35 cellular contexts compared by ENCODE assay signal in the genomic region with DNA sequence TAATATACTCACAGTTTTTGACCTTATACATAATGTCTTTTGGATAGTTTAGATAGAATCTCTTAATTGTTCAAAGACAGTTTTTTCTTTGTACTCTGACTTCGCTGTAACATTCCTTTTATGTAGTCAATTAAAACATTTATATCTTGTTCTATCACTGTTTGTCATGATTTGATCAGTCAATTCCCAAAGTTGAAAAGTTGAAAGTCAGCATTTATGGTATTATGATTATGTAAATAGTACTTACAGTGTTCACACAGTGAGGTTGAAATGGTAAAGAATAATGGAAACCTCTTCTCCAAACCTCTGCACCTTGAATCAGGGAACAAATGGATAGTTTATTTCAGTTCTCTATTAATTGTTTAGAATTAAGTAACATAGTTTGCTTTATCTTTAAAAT.
"Had no signal": no experiment of that assay in that cellular context is flagged by ENCODE, and none has a peak within 500 bp of the region (broad histone marks: within the 10 kb centered on the region; RNA-seq: fewer than 3 reads in every experiment).

No MANE protein-coding gene starts in this region.

- H3K4me3 Mint-ChIP-seq: activated B cell treated with CpG ODN at 0.5 μM for 24 hours; activated CD4-positive, alpha-beta memory T cell treated with anti-CD3 and anti-CD28 coated beads for 36 hours; activated CD4-positive, alpha-beta T cell treated with anti-CD3 and anti-CD28 coated beads, Interleukin-2, amount 10 ng/mL, durations not matched to agents 24 days and 14 days; activated CD8-positive, alpha-beta T cell treated with anti-CD3 and anti-CD28 coated beads for 36 hours; activated naive CD4-positive, alpha-beta T cell treated with anti-CD3 and anti-CD28 coated beads, Interleukin-2, amount 10 ng/mL, durations not matched to agents 7 days and 5 days; activated naive CD4-positive, alpha-beta T cell treated with anti-CD3 and anti-CD28 coated beads, Interleukin-2, amount 50 U/mL, for 24 hours; activated naive CD8-positive, alpha-beta T cell; activated T-cell treated with anti-CD3 and anti-CD28 coated beads, Interleukin-2, amount 50 U/mL, for 4 hours; activated T-cell treated with anti-CD3 and anti-CD28 coated beads, Interleukin-2, amount 50 U/mL, for 72 hours; activated T-helper 1 cell treated with anti-CD3 and anti-CD28 coated beads, Interleukin-12 subunit alpha, Interleukin-12 subunit beta, Interleukin-2, Interleukin-4 antibody, amounts not matched to agents 30 ng/mL and 10 ng/mL and 1 ng/mL, durations not matched to agents 14 hours and 24 hours and 36 hours; T-helper 1 cell treated with Interleukin-12 subunit alpha and Interleukin-12 subunit beta and Interleukin-4 antibody, amounts not matched to agents 30 μg/mL and 1 μg/mL, for 36 hours; T-helper 2 cell treated with Interferon-gamma antibody and Interleukin-4, amounts not matched to agents 5 μg/mL and 100 μg/mL, for 36 hours had no signal

- H3K27me3 ChIP-seq: body of pancreas, brain microvascular endothelial cell, breast epithelium had no signal

- H3K36me3 ChIP-seq: brain microvascular endothelial cell, breast epithelium had no signal

- H3K27me3 Mint-ChIP-seq: activated B cell treated with CpG ODN at 0.5 μM for 24 hours; activated CD4-positive, alpha-beta memory T cell treated with anti-CD3 and anti-CD28 coated beads for 36 hours; activated CD4-positive, alpha-beta T cell treated with anti-CD3 and anti-CD28 coated beads, Interleukin-2, amount 10 ng/mL, durations not matched to agents 24 days and 14 days; activated CD8-positive, alpha-beta T cell treated with anti-CD3 and anti-CD28 coated beads for 36 hours; activated naive CD4-positive, alpha-beta T cell treated with anti-CD3 and anti-CD28 coated beads, Interleukin-2, amount 10 ng/mL, durations not matched to agents 7 days and 5 days; activated naive CD4-positive, alpha-beta T cell treated with anti-CD3 and anti-CD28 coated beads, Interleukin-2, amount 50 U/mL, for 24 hours; activated naive CD8-positive, alpha-beta T cell had no signal

- DNase-seq: activated B cell treated with CpG ODN at 0.5 μM for 24 hours; activated CD4-positive, alpha-beta memory T cell treated with anti-CD3 and anti-CD28 coated beads for 36 hours; activated CD4-positive, alpha-beta T cell treated with anti-CD3 and anti-CD28 coated beads for 4 hours; activated CD4-positive, alpha-beta T cell treated with anti-CD3 and anti-CD28 coated beads, Interleukin-2, amount 10 ng/mL, durations not matched to agents 24 days and 14 days; activated CD4-positive, alpha-beta T cell treated with anti-CD3 and anti-CD28 coated beads, Interleukin-2, amount 50 U/mL, for 1 hour; activated CD4-positive, alpha-beta T cell treated with anti-CD3 and anti-CD28 coated beads, Interleukin-2, amount 50 U/mL, for 4 hours; activated CD4-positive, CD25-positive, alpha-beta regulatory T cell treated with anti-CD3 and anti-CD28 coated beads, Interleukin-2, amount 50 U/mL, for 72 hours; activated CD8-positive, alpha-beta memory T cell treated with anti-CD3 and anti-CD28 coated beads, Interleukin-2, amount 50 U/mL, for 4 hours; activated CD8-positive, alpha-beta T cell treated with anti-CD3 and anti-CD28 coated beads for 36 hours; activated effector memory CD4-positive, alpha-beta T cell treated with Interleukin-2 at 50 U/mL for 16 hours; activated gamma-delta T cell; activated naive CD4-positive, alpha-beta T cell treated with anti-CD3 and anti-CD28 coated beads, Interleukin-2, amount 10 ng/mL, durations not matched to agents 7 days and 5 days; activated naive CD4-positive, alpha-beta T cell treated with Interleukin-2 at 50 U/mL for 16 hours; activated T-cell treated with anti-CD3 and anti-CD28 coated beads for 4 hours; activated T-cell treated with anti-CD3 and anti-CD28 coated beads, Interleukin-2, amount 50 U/mL, for 1 hour; activated T-cell treated with anti-CD3 and anti-CD28 coated beads, Interleukin-2, amount 50 U/mL, for 4 hours; activated T-cell treated with anti-CD3 and anti-CD28 coated beads, Interleukin-2, amount 50 U/mL, for 72 hours; amniotic stem cell; aorta; body of pancreas; brain microvascular endothelial cell; central memory CD4-positive, alpha-beta T cell; T-helper 1 cell; T-helper 2 cell; T-helper 9 cell had no signal

- FAIRE-seq: astrocyte, TTC549 had no signal

- H3K27ac Mint-ChIP-seq: activated CD4-positive, alpha-beta memory T cell treated with anti-CD3 and anti-CD28 coated beads for 36 hours; activated CD4-positive, alpha-beta T cell treated with anti-CD3 and anti-CD28 coated beads, Interleukin-2, amount 10 ng/mL, durations not matched to agents 24 days and 14 days; activated CD8-positive, alpha-beta T cell treated with anti-CD3 and anti-CD28 coated beads for 36 hours; activated naive CD4-positive, alpha-beta T cell treated with anti-CD3 and anti-CD28 coated beads, Interleukin-2, amount 10 ng/mL, durations not matched to agents 7 days and 5 days; activated naive CD8-positive, alpha-beta T cell; activated T-helper 1 cell treated with anti-CD3 and anti-CD28 coated beads, Interleukin-12 subunit alpha, Interleukin-12 subunit beta, Interleukin-2, Interleukin-4 antibody, amounts not matched to agents 30 ng/mL and 10 ng/mL and 1 ng/mL, durations not matched to agents 14 hours and 24 hours and 36 hours; activated T-helper 2 cell treated with anti-CD3 and anti-CD28 coated beads, Interferon-gamma antibody, Interleukin-2, Interleukin-4, amounts not matched to agents 10 μg/mL and 5 μg/mL and 100 μg/mL, durations not matched to agents 14 hours and 24 hours and 36 hours; T-helper 1 cell treated with Interleukin-12 subunit alpha and Interleukin-12 subunit beta and Interleukin-4 antibody, amounts not matched to agents 30 μg/mL and 1 μg/mL, for 36 hours; T-helper 2 cell treated with Interferon-gamma antibody and Interleukin-4, amounts not matched to agents 5 μg/mL and 100 μg/mL, for 36 hours had no signal

- H3K4me1 Mint-ChIP-seq: activated B cell treated with CpG ODN at 0.5 μM for 24 hours; activated CD4-positive, alpha-beta T cell treated with anti-CD3 and anti-CD28 coated beads, Interleukin-2, amount 10 ng/mL, durations not matched to agents 24 days and 14 days; activated naive CD4-positive, alpha-beta T cell treated with anti-CD3 and anti-CD28 coated beads, Interleukin-2, amount 10 ng/mL, durations not matched to agents 7 days and 5 days had no signal

- H3K4me1 ChIP-seq: body of pancreas, breast epithelium had no signal

- H3K4me3 ChIP-seq: body of pancreas, breast epithelium had no signal

- H3K9me3 Mint-ChIP-seq: activated B cell treated with CpG ODN at 0.5 μM for 24 hours; activated CD4-positive, alpha-beta memory T cell treated with anti-CD3 and anti-CD28 coated beads for 36 hours; activated CD4-positive, alpha-beta T cell treated with anti-CD3 and anti-CD28 coated beads, Interleukin-2, amount 10 ng/mL, durations not matched to agents 24 days and 14 days; activated CD8-positive, alpha-beta T cell treated with anti-CD3 and anti-CD28 coated beads for 36 hours; activated T-cell treated with anti-CD3 and anti-CD28 coated beads, Interleukin-2, amount 50 U/mL, for 4 hours; T-helper 2 cell treated with Interferon-gamma antibody and Interleukin-4, amounts not matched to agents 5 μg/mL and 100 μg/mL, for 36 hours had no signal

- H3K9me3 ChIP-seq: body of pancreas, breast epithelium had no signal

- H3K27ac ChIP-seq: body of pancreas, brain microvascular endothelial cell, breast epithelium, VCaP had no signal

- ATAC-seq: activated CD8-positive, alpha-beta T cell treated with anti-CD3 and anti-CD28 coated beads for 36 hours; activated T-cell treated with anti-CD3 and anti-CD28 coated beads, Interleukin-2, amount 50 U/mL, for 4 hours; activated T-cell treated with anti-CD3 and anti-CD28 coated beads, Interleukin-2, amount 50 U/mL, for 72 hours; body of pancreas had no signal
